In genomic region chr22:36055376-36056310, GRCh38 we compare ENCODE assay signal across 1 cellular context.
TF ChIP-seq lines count a peak whose summit lies in the region.

No MANE protein-coding gene starts in this region.

TF ChIP-seq in IMR-90, 13 proteins besides CTCF, POLR2A, EP300 and RAD21 (continued from another document):
- no peak for TF ChIP-seq RFX5 (IDR thresholded peaks at IDR 0.05; ENCODE audit: low read depth, low read length)
